Comparison of ENCODE assay signal across 20 cellular contexts in the genomic region with DNA sequence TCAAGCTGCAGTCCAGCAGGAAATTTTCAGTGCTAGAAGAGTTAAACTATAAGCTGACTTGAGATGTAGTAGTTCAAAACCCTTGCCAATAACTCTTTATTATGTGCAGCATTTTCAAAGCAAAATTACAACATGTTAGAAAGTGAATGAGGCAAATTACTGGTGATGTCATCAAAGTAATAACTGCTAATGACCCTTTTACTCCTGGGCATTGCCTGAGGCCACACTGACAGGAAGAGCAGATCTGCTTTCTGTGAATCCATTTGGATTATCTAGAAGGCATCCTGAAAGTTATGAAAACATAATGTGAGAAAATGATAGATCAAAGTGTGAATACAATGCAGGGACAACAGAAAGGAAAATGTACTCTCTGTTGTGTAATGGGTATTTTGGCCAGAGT.
DNase-seq lines count a peak whose midpoint lies in the region; ATAC-seq and TF ChIP-seq lines count a peak whose summit lies in the region.
"Had no signal": no experiment of that assay in that cellular context is flagged by ENCODE, and none has a peak within 500 bp of the region (broad histone marks: within the 10 kb centered on the region; RNA-seq: fewer than 3 reads in every experiment).

No MANE protein-coding gene starts in this region.

- CTCF ChIA-PET in A673 (lab: Charles Lee) = no interaction called here

- H3K27me3 ChIP-seq in A673 (replicated peaks; ENCODE audit: insufficient read depth, low read depth, low read length, poor library complexity) = no peaks in the 10 kb centered on the region

- H3K27ac ChIP-seq in A673 (ENCODE audit: low read depth, low read length, poor library complexity, severe bottlenecking) = no peak overlapping the region
- H3K27ac ChIP-seq: 22Rv1, KMS-11, RWPE1 had no signal

- BruUV-seq in A673 (replicated peaks; lab: Mats Ljungman, UMichigan) = no TSS peak

- TF ChIP-seq CTCF in A673 (conservative IDR thresholded peaks at IDR 0.05; ENCODE audit: low read depth, low read length) (no peak), epithelial cell of esophagus (IDR thresholded peaks at IDR 0.05; ENCODE audit: insufficient read depth, low read depth, low read length, missing control alignments) (no peak)

- H3K36me3 ChIP-seq in A673 (ENCODE audit: insufficient read depth, low read length, poor library complexity, severe bottlenecking) = no peaks in the 10 kb centered on the region

- intact Hi-C loops in A673 (cut with micrococcal nuclease; ENCODE audit: unreplicated experiment) = no loop called here

- H3K9me3 ChIP-seq in A673 (ENCODE audit: low read depth, low read length, poor library complexity, severe bottlenecking) = no peaks in the 10 kb centered on the region

- no peak for ATAC-seq in GM19023 (IDR thresholded peaks at IDR 0.05; ENCODE audit: unreplicated experiment)
- ATAC-seq: Panc1 had no signal

- H3K4me3 ChIP-seq in A673 (ENCODE audit: low read depth, low read length, poor library complexity, severe bottlenecking) (no peak overlapping the region), epithelial cell of esophagus (ENCODE audit: low read length) (no peak overlapping the region)

- POLR2A ChIA-PET in A673 (lab: Charles Lee; ENCODE audit: low non-redundant PET) = no interaction called here

- DNase-seq in NCI-H1417 (lab: John Stamatoyannopoulos, UW) (peak in 2 of 3 experiments; percentile 45 to 85), NCI-H1417 treated with DMSO at 0.1 percent for 48 hours (lab: John Stamatoyannopoulos, UW) (no peak), A673 (ENCODE audit: low spot score) (peak; percentile 16), NCI-H1105 (lab: John Stamatoyannopoulos, UW) (peak; percentile 19), epithelial cell of esophagus (ENCODE audit: low read depth) (peak; percentile 10), T1000 (lab: John Stamatoyannopoulos, UW) (no peak)
- DNase-seq: ACHN, DMS153, DND-41, NCI-H1048, NCI-H146, NCI-H2029, NCI-H2171 treated with DMSO at 0.1 percent for 48 hours, NCI-H345, SHP77 had no signal

- H3K4me1 ChIP-seq in A673 (ENCODE audit: insufficient read depth, low read length, poor library complexity, severe bottlenecking) = peaks cover 14% of the 10 kb centered on the region

Comparison
In these comparisons a context has a peak if more than half of its experiments do, and no peak if none do; other contexts are left out.
1. DNase-seq: peak in NCI-H1417 (2 of 3), A673 (single experiment), NCI-H1105 (single experiment) and epithelial cell of esophagus (single experiment); none in NCI-H1417 treated with DMSO at 0.1 percent for 48 hours (single experiment) and T1000 (single experiment).